17 cellular contexts compared by ENCODE assay signal in the genomic region with DNA sequence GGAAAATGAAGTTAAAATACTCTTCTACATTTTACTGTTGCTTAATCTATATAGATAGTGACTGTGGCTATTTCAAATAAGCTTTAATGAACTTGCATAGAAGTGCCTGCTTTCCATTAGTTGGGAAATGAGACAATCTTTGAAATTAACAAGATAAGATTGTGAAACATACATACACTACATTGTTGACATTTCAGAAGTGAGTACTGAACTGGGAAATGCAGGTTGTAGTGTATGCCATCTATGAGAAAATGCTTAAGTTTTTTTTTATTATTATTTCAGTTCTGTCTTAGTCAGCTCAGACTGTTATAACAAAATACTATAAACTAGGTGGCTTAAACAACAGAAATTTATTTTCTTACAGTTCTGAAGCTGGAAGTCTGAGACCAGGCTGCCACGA. TPM values are rescaled to one million over a fixed set of nuclear protein-coding genes. Genes with fewer than 3 reads are reported as not detected.
DNase-seq lines count a peak whose midpoint lies in the region; TF ChIP-seq lines count a peak whose summit lies in the region.
"Had no signal": no experiment of that assay in that cellular context is flagged by ENCODE, and none has a peak within 500 bp of the region (broad histone marks: within the 10 kb centered on the region; RNA-seq: fewer than 3 reads in every experiment).

No MANE protein-coding gene starts in this region.

- H3K4me3 ChIP-seq in adipocyte (ENCODE audit: low read length) (no peak overlapping the region), trophoblast cell (ENCODE audit: low read depth, low read length) (no peak overlapping the region), transverse colon (no peak overlapping the region)
- H3K4me3 ChIP-seq: A549 had no signal

- no peak overlapping the region for H4K8ac ChIP-seq in trophoblast cell (ENCODE audit: low read depth, low read length)

- no peaks in the 10 kb centered on the region for H3K9me3 Mint-ChIP-seq in activated T-cell treated with anti-CD3 and anti-CD28 coated beads, Interleukin-2, amount 50 U/mL, for 24 hours
- H3K9me3 Mint-ChIP-seq: CD4-positive, alpha-beta T cell; HFFc6 had no signal

- no CpG with 5 or more reads among the region's 1 CpG for WGBS in trophoblast cell (ENCODE audit: extremely low coverage, insufficient coverage, insufficient read length)
- WGBS in transverse colon (ENCODE audit: low coverage in 1 of 2), 2 donors, result 48 to 57% methylated on average over 1 of the region's 1 CpG

- H3K27ac Mint-ChIP-seq in activated T-cell treated with anti-CD3 and anti-CD28 coated beads, Interleukin-2, amount 50 U/mL, for 24 hours, result no peak overlapping the region
- H3K27ac Mint-ChIP-seq: B cell; CD4-positive, alpha-beta T cell; HFFc6 had no signal

- no peak overlapping the region for H4K12ac ChIP-seq in trophoblast cell (ENCODE audit: low read depth, low read length)

- no peaks in the 10 kb centered on the region for H3K36me3 Mint-ChIP-seq in activated T-cell treated with anti-CD3 and anti-CD28 coated beads, Interleukin-2, amount 50 U/mL, for 24 hours (ENCODE audit: low read depth)

- no peak overlapping the region for H3K4ac ChIP-seq in trophoblast cell (ENCODE audit: low read depth, low read length)

- H3K4me1 Mint-ChIP-seq in activated T-cell treated with anti-CD3 and anti-CD28 coated beads, Interleukin-2, amount 50 U/mL, for 24 hours (ENCODE audit: low read depth), result no peaks in the 10 kb centered on the region
- H3K4me1 Mint-ChIP-seq: B cell had no signal

- H3K9me3 ChIP-seq in adipocyte (ENCODE audit: control insufficient read depth, low read length) (no peaks in the 10 kb centered on the region), trophoblast cell (ENCODE audit: insufficient read depth, low read depth, low read length) (no peaks in the 10 kb centered on the region), transverse colon (no peaks in the 10 kb centered on the region)
- H3K9me3 ChIP-seq: A549 had no signal

- no peak overlapping the region for H2BK120ac ChIP-seq in trophoblast cell (ENCODE audit: insufficient read depth, low read length, poor library complexity)

- no peak overlapping the region for H3K14ac ChIP-seq in trophoblast cell (ENCODE audit: low read length)

- TF ChIP-seq POLR2A in transverse colon (IDR thresholded peaks at IDR 0.05), result no peak

- no peak overlapping the region for H2AK5ac ChIP-seq in trophoblast cell (ENCODE audit: low read length)

- H2BK12ac ChIP-seq in trophoblast cell (ENCODE audit: low read length), result no peak overlapping the region

- H3K27ac ChIP-seq in trophoblast cell (ENCODE audit: low read depth, low read length), result no peak overlapping the region
- H3K27ac ChIP-seq in transverse colon, result no peak overlapping the region
- H3K27ac ChIP-seq: A549 had no signal

- H3K4me1 ChIP-seq in adipocyte (ENCODE audit: control insufficient read depth, insufficient read depth, low read length), result peaks cover 2% of the 10 kb centered on the region
- H3K4me1 ChIP-seq in trophoblast cell (ENCODE audit: control insufficient read depth in 1 of 2, insufficient read depth in 2 of 2, low read length in 2 of 2), result no peaks in the 10 kb centered on the region
- no peaks in the 10 kb centered on the region for H3K4me1 ChIP-seq in transverse colon
- H3K4me1 ChIP-seq: A549 had no signal

- H4K91ac ChIP-seq in trophoblast cell (ENCODE audit: low read depth, low read length), result no peak overlapping the region

- no peak for TF ChIP-seq CTCF in transverse colon (IDR thresholded peaks at IDR 0.05)

- no peaks in the 10 kb centered on the region for H3K79me1 ChIP-seq in trophoblast cell (ENCODE audit: low read length)

- H2BK5ac ChIP-seq in trophoblast cell (ENCODE audit: low read depth, low read length, poor library complexity), result no peak overlapping the region

- no peak overlapping the region for H3K4me2 ChIP-seq in trophoblast cell (ENCODE audit: low read length)
- H3K4me2 ChIP-seq: A549 had no signal

- intact Hi-C loops in transverse colon (cut with DNase I; ENCODE audit: low total_unique reads), result no loop called here

- in situ Hi-C loops in transverse colon (cut with MboI; ENCODE audit: low pct_ligation_motif_present in 1 of 4, low pct_unique_long_range_greater_than_20kb in 1 of 4, low sequenced_read_pairs in 3 of 4), result no loop called here

- no peak overlapping the region for H3K9ac ChIP-seq in adipocyte (ENCODE audit: low read length)
- H3K9ac ChIP-seq in trophoblast cell (ENCODE audit: low read length), result no peak overlapping the region

- H2AFZ ChIP-seq in trophoblast cell (ENCODE audit: insufficient read depth, low read length, poor library complexity), result no peak overlapping the region

- no peak overlapping the region for H3K4me3 Mint-ChIP-seq in activated T-cell treated with anti-CD3 and anti-CD28 coated beads, Interleukin-2, amount 50 U/mL, for 24 hours
- H3K4me3 Mint-ChIP-seq: B cell; CD4-positive, alpha-beta T cell; HFFc6 had no signal

- no peak for TF ChIP-seq EP300 in transverse colon (IDR thresholded peaks at IDR 0.05; ENCODE audit: low read depth)

- no peaks in the 10 kb centered on the region for H3K36me3 ChIP-seq in adipocyte (ENCODE audit: control insufficient read depth, insufficient read depth, low read length, severe bottlenecking)
- H3K36me3 ChIP-seq in trophoblast cell (ENCODE audit: control insufficient read depth in 1 of 2, insufficient read depth in 2 of 2, low read length in 2 of 2), result no peaks in the 10 kb centered on the region
- H3K36me3 ChIP-seq in transverse colon, result no peaks in the 10 kb centered on the region

- H3K27me3 ChIP-seq in adipocyte (replicated peaks; ENCODE audit: control insufficient read depth, insufficient read depth, low read length), result no peaks in the 10 kb centered on the region
- no peaks in the 10 kb centered on the region for H3K27me3 ChIP-seq in trophoblast cell (ENCODE audit: insufficient read depth, low read length)
- no peaks in the 10 kb centered on the region for H3K27me3 ChIP-seq in transverse colon

- peak; percentile 24 for DNase-seq in EH (ENCODE audit: low read depth)
- peak; percentile 65 for DNase-seq in adipocyte (ENCODE audit: low read depth)
- peak; percentile 12 for DNase-seq in fibroblast of peridontal ligament (ENCODE audit: extremely low read depth)
- peak; percentile 18 to 83 for DNase-seq in trophoblast cell
- DNase-seq in transverse colon, result no peak
- DNase-seq in activated T-cell treated with anti-CD3 and anti-CD28 coated beads, Interleukin-2, amount 50 U/mL, for 24 hours, result no peak
- no peak for DNase-seq in stimulated activated CD8-positive, alpha-beta memory T cell treated with anti-CD3 and anti-CD28 coated beads, Interleukin-4, amount 100 ng/mL, for 48 hours
- DNase-seq: C1 segment of cervical spinal cord; Calu3; CD4-positive, alpha-beta T cell; DMS 273 treated with DMSO at 0.1 percent for 48 hours; DMS79; EL; HCEC 1CT; HFFc6 had no signal

- no peak overlapping the region for H3K18ac ChIP-seq in trophoblast cell (ENCODE audit: low read length)

- no peaks in the 10 kb centered on the region for H3K27me3 Mint-ChIP-seq in activated T-cell treated with anti-CD3 and anti-CD28 coated beads, Interleukin-2, amount 50 U/mL, for 24 hours
- H3K27me3 Mint-ChIP-seq: CD4-positive, alpha-beta T cell had no signal

- no peak overlapping the region for H3K23ac ChIP-seq in trophoblast cell (ENCODE audit: low read length)

- no peaks in the 10 kb centered on the region for H3K79me2 ChIP-seq in trophoblast cell (ENCODE audit: control insufficient read depth, insufficient read depth, low read length, poor library complexity)

RNA-seq across cellular contexts. Expression of a gene that starts 49.6 kb away (rescaled TPM):
- polyA plus RNA-seq in trophoblast cell (2013), result 11.1 and 11.3 TPM in 2 replicates
- total RNA-seq in transverse colon, result 10 to 100 TPM in 3 of 4 donors, 1 to 10 TPM in 1; 1.5 to 13.7 (median 11.0) TPM

Comparison
In these comparisons a context has a peak if more than half of its experiments do, and no peak if none do; other contexts are left out.
1. DNase-seq: peak in EH (single experiment), adipocyte (single experiment), fibroblast of peridontal ligament (single experiment) and trophoblast cell (2 of 2); none in transverse colon (single experiment), activated T-cell treated with anti-CD3 and anti-CD28 coated beads, Interleukin-2, amount 50 U/mL, for 24 hours (single experiment) and stimulated activated CD8-positive, alpha-beta memory T cell treated with anti-CD3 and anti-CD28 coated beads, Interleukin-4, amount 100 ng/mL, for 48 hours (single experiment).